ENCODE assay signal across 27 cellular contexts in genomic region chr2:179814050-179814449, GRCh38. TPM values are rescaled to one million over a fixed set of nuclear protein-coding genes. Genes with fewer than 3 reads are reported as not detected.
"Had no signal": no experiment of that assay in that cellular context is flagged by ENCODE, and none has a peak within 500 bp of the region (broad histone marks: within the 10 kb centered on the region; RNA-seq: fewer than 3 reads in every experiment).

No MANE protein-coding gene starts in this region.

- H3K4me1 ChIP-seq: parathyroid adenoma, psoas muscle, right lobe of liver, sigmoid colon, stomach, thyroid gland, tibial nerve, upper lobe of right lung, uterus had no signal

- H3K9me3 Mint-ChIP-seq: neural progenitor cell; stimulated activated naive CD8-positive, alpha-beta T cell treated with anti-CD3 and anti-CD28 coated beads, Interleukin-15, Interleukin-2, amounts not matched to agents 100 ng/mL and 50 ng/mL, for 24 hours had no signal

- ATAC-seq: naive thymus-derived CD4-positive, alpha-beta T cell; natural killer cell; psoas muscle; right cardiac atrium; stimulated activated naive B cell treated with anti-CD40 and anti-IgM and Interleukin-4, amounts not matched to agents 10 μg/mL and 1 μg/mL and 100 μg/mL, for 72 hours; upper lobe of right lung had no signal

- DNase-seq: naive thymus-derived CD4-positive, alpha-beta T cell; natural killer cell; occipital lobe; psoas muscle; sigmoid colon; small intestine; stimulated activated CD4-positive, alpha-beta T cell treated with anti-CD3 and anti-CD28 coated beads, Interleukin-15, amount 100 ng/mL, for 24 hours; stimulated activated CD4-positive, alpha-beta T cell treated with anti-CD3 and anti-CD28 coated beads, Interleukin-2, amount 100 ng/mL, for 24 hours; stimulated activated CD4-positive, alpha-beta T cell treated with anti-CD3 and anti-CD28 coated beads, Interleukin-2, amount 100 ng/mL, for 48 hours; stimulated activated CD4-positive, alpha-beta T cell treated with anti-CD3 and anti-CD28 coated beads, Interleukin-4, amount 100 ng/mL, for 24 hours; stimulated activated naive B cell treated with anti-CD40 and anti-IgM and Interleukin-4, amounts not matched to agents 10 μg/mL and 1 μg/mL and 100 μg/mL, for 72 hours; stimulated activated naive CD4-positive, alpha-beta T cell treated with Interleukin-2 at 50 U/mL for 16 hours; stomach; thyroid gland; upper lobe of right lung; uterus had no signal

- H3K27me3 Mint-ChIP-seq: progenitor cell of endocrine pancreas; stimulated activated naive B cell treated with anti-CD40 and anti-IgM and Interleukin-4, amounts not matched to agents 10 μg/mL and 1 μg/mL and 100 μg/mL, for 72 hours; stimulated activated naive CD8-positive, alpha-beta T cell treated with anti-CD3 and anti-CD28 coated beads, Interleukin-15, Interleukin-2, amounts not matched to agents 100 ng/mL and 50 ng/mL, for 24 hours; type B pancreatic cell had no signal

- H3K36me3 Mint-ChIP-seq: naive thymus-derived CD4-positive, alpha-beta T cell; natural killer cell; neural progenitor cell; stimulated activated naive B cell treated with anti-CD40 and anti-IgM and Interleukin-4, amounts not matched to agents 10 μg/mL and 1 μg/mL and 100 μg/mL, for 72 hours; type B pancreatic cell had no signal

- H3K9ac ChIP-seq: neural progenitor cell, parathyroid adenoma had no signal

- FAIRE-seq: small intestine had no signal

- H3K4me3 ChIP-seq: neural progenitor cell, ovary, psoas muscle, right lobe of liver, sigmoid colon, stomach, thoracic aorta, thyroid gland, tibial nerve, upper lobe of right lung, uterus had no signal

- H3K9me3 ChIP-seq: ovary, right lobe of liver, thoracic aorta, thyroid gland, upper lobe of right lung, uterus had no signal

- H3K4me1 Mint-ChIP-seq: natural killer cell; nephron; stimulated activated naive B cell treated with anti-CD40 and anti-IgM and Interleukin-4, amounts not matched to agents 10 μg/mL and 1 μg/mL and 100 μg/mL, for 72 hours had no signal

- H3K27me3 ChIP-seq: neural progenitor cell, ovary, right lobe of liver, sigmoid colon, stomach, thyroid gland, tibial nerve, upper lobe of right lung, uterus had no signal

- H3K27ac ChIP-seq: neural progenitor cell, ovary, parathyroid adenoma, psoas muscle, right lobe of liver, sigmoid colon, stomach, thoracic aorta, thyroid gland, tibial nerve, upper lobe of right lung, uterus had no signal

- H3K27ac Mint-ChIP-seq: naive thymus-derived CD4-positive, alpha-beta T cell; natural killer cell; nephron; neural progenitor cell; progenitor cell of endocrine pancreas; stimulated activated naive B cell treated with anti-CD40 and anti-IgM and Interleukin-4, amounts not matched to agents 10 μg/mL and 1 μg/mL and 100 μg/mL, for 72 hours; stimulated activated naive CD8-positive, alpha-beta T cell treated with anti-CD3 and anti-CD28 coated beads, Interleukin-15, Interleukin-2, amounts not matched to agents 100 ng/mL and 50 ng/mL, for 24 hours; type B pancreatic cell had no signal

- H3K36me3 ChIP-seq: ovary, right lobe of liver, sigmoid colon, stomach, thoracic aorta, thyroid gland, tibial nerve, upper lobe of right lung, uterus had no signal

- H3K4me3 Mint-ChIP-seq: naive thymus-derived CD4-positive, alpha-beta T cell; natural killer cell; nephron; neural progenitor cell; stimulated activated naive B cell treated with anti-CD40 and anti-IgM and Interleukin-4, amounts not matched to agents 10 μg/mL and 1 μg/mL and 100 μg/mL, for 72 hours; stimulated activated naive CD8-positive, alpha-beta T cell treated with anti-CD3 and anti-CD28 coated beads, Interleukin-15, Interleukin-2, amounts not matched to agents 100 ng/mL and 50 ng/mL, for 24 hours; type B pancreatic cell had no signal

RNA-seq across cellular contexts. Expression of gene ZNF385B, which starts 47.4 kb away (rescaled TPM):
- total RNA-seq: naive thymus-derived CD4-positive, alpha-beta T cell had no signal
- polyA plus RNA-seq: naive thymus-derived CD4-positive, alpha-beta T cell had no signal
